17 cellular contexts compared by ENCODE assay signal in the genomic region with DNA sequence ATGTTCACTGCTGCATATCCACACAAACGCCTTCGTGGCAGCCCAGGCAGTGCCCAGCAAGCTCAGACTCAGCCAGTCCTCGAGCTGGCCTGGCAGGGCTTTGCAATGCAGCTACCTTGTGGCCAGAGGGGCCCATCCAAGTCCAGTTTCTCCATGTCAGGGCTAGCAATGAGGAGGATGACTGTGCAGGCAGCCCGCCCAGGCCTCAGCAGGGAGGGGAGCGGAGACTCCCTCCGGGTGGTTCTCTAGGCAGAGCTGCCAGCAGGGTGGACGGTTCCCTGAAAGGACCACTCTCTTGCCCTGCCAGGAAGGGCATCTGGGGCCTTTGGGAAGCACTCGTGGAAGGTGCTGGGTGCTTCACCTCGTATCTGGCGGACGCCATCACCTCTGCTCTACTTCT. TPM values are rescaled to one million over a fixed set of nuclear protein-coding genes. Genes with fewer than 3 reads are reported as not detected.
DNase-seq lines count a peak whose midpoint lies in the region; ATAC-seq, FAIRE-seq and TF ChIP-seq lines count a peak whose summit lies in the region.
"Had no signal": no experiment of that assay in that cellular context is flagged by ENCODE, and none has a peak within 500 bp of the region (broad histone marks: within the 10 kb centered on the region; RNA-seq: fewer than 3 reads in every experiment).

No MANE protein-coding gene starts in this region.

- no peak for TF ChIP-seq CTCF in bronchial epithelial cell (IDR thresholded peaks at IDR 0.05; ENCODE audit: insufficient read depth, low read length, severe bottlenecking)
- TF ChIP-seq CTCF in lower leg skin (IDR thresholded peaks at IDR 0.05), result no peak
- TF ChIP-seq CTCF in WERI-Rb-1 (IDR thresholded peaks at IDR 0.05; ENCODE audit: low read depth, low read length), result no peak

- whole genome bisulfite sequencing in lower leg skin, 2 donors, result 51 to 64% methylated on average over 8 to 10 of the region's 11 CpGs

- H3K27ac ChIP-seq in WERI-Rb-1, result no peak overlapping the region
- H3K27ac ChIP-seq: heart left ventricle had no signal

- no peaks in the 10 kb centered on the region for H3K36me3 ChIP-seq in bronchial epithelial cell (ENCODE audit: control insufficient read depth, insufficient read depth, low read length)
- H3K36me3 ChIP-seq in WERI-Rb-1, result no peaks in the 10 kb centered on the region
- H3K36me3 ChIP-seq: heart left ventricle had no signal

- DNase-seq in left cardiac atrium (peak; percentile 71), cardiac septum (ENCODE audit: low spot score) (no peak), bronchial epithelial cell (ENCODE audit: low read depth) (peak; percentile 27), lower leg skin (ENCODE audit: low spot score in 2 of 2) (peak; percentile 71 to 89), dedifferentiated amniotic fluid mesenchymal stem cell (ENCODE audit: extremely low spot score) (no peak), D341Med (ENCODE audit: low spot score) (no peak), NCI-H2081 treated with DMSO at 0.1 percent for 48 hours (lab: John Stamatoyannopoulos, UW) (no peak), WERI-Rb-1 (no peak)
- DNase-seq: activated CD4-positive, alpha-beta T cell treated with anti-CD3 and anti-CD28 coated beads for 48 hours; activated T-cell treated with anti-CD3 and anti-CD28 coated beads, Interleukin-2, amount 50 U/mL, for 72 hours; DMS53; effector CD8-positive, alpha-beta T cell; KBM-7; NCI-H1694; NCI-H526; small intestine had no signal

- peak in 1 of 2 donors; percentile 70 for ATAC-seq in left cardiac atrium
- ATAC-seq: activated T-cell treated with anti-CD3 and anti-CD28 coated beads, Interleukin-2, amount 50 U/mL, for 72 hours had no signal

- no peak for TF ChIP-seq POLR2A in lower leg skin (IDR thresholded peaks at IDR 0.05)

- no peak for FAIRE-seq in bronchial epithelial cell (lab: Jason Lieb, UNC)
- FAIRE-seq: small intestine had no signal

- H3K4me3 ChIP-seq in bronchial epithelial cell (ENCODE audit: low read depth, low read length) (no peak overlapping the region), lower leg skin (ENCODE audit: low read depth, poor library complexity, severe bottlenecking) (no peak overlapping the region), WERI-Rb-1 (ENCODE audit: low read depth, low read length) (no peak overlapping the region)
- H3K4me3 ChIP-seq: heart left ventricle had no signal

- no peaks in the 10 kb centered on the region for H3K27me3 ChIP-seq in bronchial epithelial cell (ENCODE audit: control insufficient read depth, insufficient read depth, low read length)
- H3K27me3 ChIP-seq in WERI-Rb-1 (ENCODE audit: insufficient read depth, low read depth, severe bottlenecking), result peaks cover 95% of the 10 kb centered on the region

- intact Hi-C loops in left cardiac atrium (cut with DNase I) (no loop called here), cardiac septum (cut with DNase I) (no loop called here), lower leg skin (cut with DNase I; ENCODE audit: low total_unique reads) (no loop called here)

- no peaks in the 10 kb centered on the region for H3K9me3 ChIP-seq in WERI-Rb-1 (ENCODE audit: severe bottlenecking)
- H3K9me3 ChIP-seq: heart left ventricle had no signal

RNA-seq across cellular contexts. Expression of gene RUNX1, which starts 56.4 kb away (rescaled TPM):
- 10 to 100 TPM in 1 of 2 donors, 1 to 10 TPM in 1; 7.8 to 27.4 TPM for total RNA-seq in left cardiac atrium
- 21.6 TPM for total RNA-seq in cardiac septum
- total RNA-seq in bronchial epithelial cell, result 10.4 and 11.8 TPM in 2 replicates
- 10 to 100 TPM in 3 of 4 donors, 1 to 10 TPM in 1; 7.3 to 29.1 (median 18.1) TPM for total RNA-seq in lower leg skin

Comparison
In these comparisons a context has a peak if more than half of its experiments do, and no peak if none do; other contexts are left out.
1. DNase-seq: peak in left cardiac atrium (single experiment), bronchial epithelial cell (single experiment) and lower leg skin (2 of 2); none in cardiac septum (single experiment), dedifferentiated amniotic fluid mesenchymal stem cell (single experiment), D341Med (single experiment), NCI-H2081 treated with DMSO at 0.1 percent for 48 hours (single experiment) and WERI-Rb-1 (single experiment).